Comparison of ENCODE assay signal across 1 cellular context in genomic region chr19:38721977-38722773, GRCh38.
TF ChIP-seq lines count a peak whose summit lies in the region.

No MANE protein-coding gene starts in this region.

TF ChIP-seq in IMR-90, 13 proteins besides CTCF, POLR2A, EP300 and RAD21 (continued from another document):
- no peak for TF ChIP-seq MAZ (IDR thresholded peaks at IDR 0.05; ENCODE audit: borderline replicate concordance, low read depth, low read length)
